In the genomic region with DNA sequence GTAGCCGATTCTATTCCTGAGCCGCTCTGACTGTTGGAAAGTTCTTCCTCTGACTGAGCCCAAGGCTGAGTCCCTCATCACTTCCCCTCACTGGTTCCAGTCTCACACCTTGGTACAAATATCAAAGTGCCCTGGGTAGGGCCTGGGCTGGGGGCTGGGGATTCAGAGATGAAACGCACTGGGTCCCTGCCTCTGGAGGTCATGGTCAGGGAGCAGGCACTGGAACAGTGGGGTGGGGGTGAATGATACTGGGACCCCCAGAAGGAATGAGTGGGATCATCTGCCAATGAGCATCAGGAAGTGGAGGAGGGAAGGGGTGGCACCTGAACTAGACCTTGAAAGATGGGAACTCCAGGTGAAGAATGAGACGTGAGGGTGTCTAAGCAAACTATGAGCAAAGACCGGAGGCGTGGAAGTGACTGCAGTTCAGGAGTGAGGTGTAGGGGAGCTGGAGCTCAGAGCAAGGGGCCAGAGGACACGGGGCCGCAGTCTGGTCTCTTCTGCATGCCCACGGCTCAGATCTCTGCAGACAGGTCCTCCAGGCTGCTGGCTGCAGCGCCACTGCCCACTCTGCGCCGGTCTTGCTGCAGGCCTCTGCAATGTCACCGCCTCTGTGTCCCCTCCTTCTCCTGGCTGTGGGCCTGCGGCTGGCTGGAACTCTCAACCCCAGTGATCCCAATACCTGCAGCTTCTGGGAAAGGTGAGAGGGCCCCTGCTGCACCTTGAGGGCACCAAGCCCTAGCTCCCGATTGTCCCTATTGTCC, we compare ENCODE assay signal across 26 cellular contexts. TPM values are rescaled to one million over a fixed set of nuclear protein-coding genes. Genes with fewer than 3 reads are reported as not detected.
"Had no signal": no experiment of that assay in that cellular context is flagged by ENCODE, and none has a peak within 500 bp of the region (broad histone marks: within the 10 kb centered on the region; RNA-seq: fewer than 3 reads in every experiment).

No MANE protein-coding gene starts in this region.

- H3K9me3 ChIP-seq: thoracic aorta, vagina had no signal

- H3K4me3 ChIP-seq: smooth muscle cell, thoracic aorta, vagina had no signal

- H3K27me3 ChIP-seq: vagina had no signal

- H3K36me3 ChIP-seq: thoracic aorta, vagina had no signal

- DNase-seq: activated B cell treated with CpG ODN at 0.5 μM for 24 hours; activated CD4-positive, alpha-beta T cell treated with anti-CD3 and anti-CD28 coated beads for 36 hours; activated CD4-positive, alpha-beta T cell treated with anti-CD3 and anti-CD28 coated beads, Interleukin-2, amount 50 U/mL, for 4 hours; activated CD8-positive, alpha-beta memory T cell treated with anti-CD3 and anti-CD28 coated beads for 24 hours; activated CD8-positive, alpha-beta memory T cell treated with anti-CD3 and anti-CD28 coated beads, Interleukin-2, amount 50 U/mL, for 4 hours; activated T-cell treated with anti-CD3 and anti-CD28 coated beads, Interleukin-2, amount 50 U/mL, for 24 hours; effector CD8-positive, alpha-beta T cell; hypothalamus; left colon; mammary epithelial cell; natural killer cell; nucleus accumbens; stimulated activated CD4-positive, alpha-beta T cell treated with anti-CD3 and anti-CD28 coated beads, Interleukin-2, amount 100 ng/mL, for 48 hours; stimulated activated CD8-positive, alpha-beta memory T cell treated with anti-CD3 and anti-CD28 coated beads, Interleukin-4, amount 100 ng/mL, for 48 hours; stimulated activated naive CD4-positive, alpha-beta T cell; T-helper 17 cell had no signal

- FAIRE-seq: frontal cortex, islet of Langerhans had no signal

- H3K4me2 ChIP-seq: smooth muscle cell had no signal

- ATAC-seq: activated CD4-positive, alpha-beta T cell treated with anti-CD3 and anti-CD28 coated beads for 36 hours; activated naive CD4-positive, alpha-beta T cell treated with anti-CD3 and anti-CD28 coated beads, Interleukin-2, amount 50 U/mL, for 72 hours; activated T-helper 17 cell treated with anti-CD3 and anti-CD28 coated beads, Interleukin-2, amount 50 U/mL, for 72 hours; esophagus mucosa; left colon; natural killer cell; T-helper 17 cell had no signal

- H3K27ac ChIP-seq: thoracic aorta, vagina had no signal

RNA-seq across cellular contexts. Expression of a gene that starts 10.0 kb away (rescaled TPM):
- total RNA-seq: activated B cell treated with CpG ODN at 0.5 μM for 24 hours; activated CD4-positive, alpha-beta T cell treated with anti-CD3 and anti-CD28 coated beads for 36 hours; activated T-helper 17 cell treated with anti-CD3 and anti-CD28 coated beads, Interleukin-2, amount 50 U/mL, for 72 hours had no signal

RNA-seq across cellular contexts. Expression of a gene that starts 16.9 kb away (rescaled TPM):
- total RNA-seq: activated B cell treated with CpG ODN at 0.5 μM for 24 hours; activated CD4-positive, alpha-beta T cell treated with anti-CD3 and anti-CD28 coated beads for 36 hours; activated naive CD4-positive, alpha-beta T cell treated with anti-CD3 and anti-CD28 coated beads, Interleukin-2, amount 50 U/mL, for 72 hours; activated T-helper 17 cell treated with anti-CD3 and anti-CD28 coated beads, Interleukin-2, amount 50 U/mL, for 72 hours; esophagus mucosa; frontal cortex; left colon; mammary epithelial cell; natural killer cell; smooth muscle cell; T-helper 17 cell; thoracic aorta; vagina had no signal
- polyA plus RNA-seq: mammary epithelial cell, smooth muscle cell had no signal

RNA-seq across cellular contexts. Expression of a gene that starts 42.8 kb away (rescaled TPM):
- total RNA-seq: dermis blood vessel endothelial cell, mammary epithelial cell had no signal
- polyA plus RNA-seq: mammary epithelial cell had no signal

RNA-seq across cellular contexts. Expression of a gene that starts 44.6 kb away (rescaled TPM):
- total RNA-seq: activated B cell treated with CpG ODN at 0.5 μM for 24 hours, dermis blood vessel endothelial cell, esophagus mucosa, left colon, mammary epithelial cell, T-helper 17 cell, thoracic aorta, vagina had no signal
- polyA plus RNA-seq: aorta, mammary epithelial cell had no signal
